ENCODE assay signal across 8 cellular contexts in genomic region chr1:20493839-20494608, GRCh38. TPM values are rescaled to one million over a fixed set of nuclear protein-coding genes. Genes with fewer than 3 reads are reported as not detected.
A peak's percentile ranks its signal among the peaks of the same experiment; 100 is the strongest.
DNase-seq lines count a peak whose midpoint lies in the region; ATAC-seq and TF ChIP-seq lines count a peak whose summit lies in the region.

No MANE protein-coding gene starts in this region.

- no peak overlapping the region for H3K4me3 ChIP-seq in HFF-Myc (replicated peaks; ENCODE audit: low read depth, low read length)

- peak; percentile 98 for TF ChIP-seq CTCF in HFF-Myc (IDR thresholded peaks at IDR 0.05; ENCODE audit: low read depth, low read length, missing control alignments)

- ATAC-seq in left lobe of liver (peak; percentile 98), HG03095 (IDR thresholded peaks at IDR 0.05; ENCODE audit: unreplicated experiment) (no peak)

- DNase-seq in C1 segment of cervical spinal cord (lab: John Stamatoyannopoulos, UW) (peak; percentile 25 to 87 (median 69)), HFF-Myc (ENCODE audit: extremely low read depth, low read depth) (peak; percentile 88), NCI-H524 (lab: John Stamatoyannopoulos, UW) (peak; percentile 91 to 94), dedifferentiated amniotic fluid mesenchymal stem cell (ENCODE audit: extremely low spot score) (peak; percentile 80), left lobe of liver (ENCODE audit: low spot score) (peak; percentile 84)
- DNase-seq in activated CD4-positive, alpha-beta T cell treated with anti-CD3 and anti-CD28 coated beads for 48 hours = peak; percentile 88
- DNase-seq in stimulated activated CD4-positive, alpha-beta T cell treated with anti-CD3 and anti-CD28 coated beads, Interleukin-4, amount 100 ng/mL, for 24 hours = peak; percentile 84

RNA-seq across cellular contexts. Expression of gene CAMK2N1, which starts 8.0 kb away (rescaled TPM):
- 27.4 TPM for total RNA-seq in left lobe of liver

RNA-seq across cellular contexts. Expression of gene MUL1, which starts 13.9 kb away (rescaled TPM):
- total RNA-seq in left lobe of liver = 16.9 TPM

RNA-seq across cellular contexts. Expression of gene FAM43B, which starts 58.3 kb away (rescaled TPM):
- total RNA-seq in left lobe of liver = 0.35 TPM
